21 cellular contexts compared by ENCODE assay signal in genomic region chr1:83511327-83511726, GRCh38.
DNase-seq lines count a peak whose midpoint lies in the region; ATAC-seq, FAIRE-seq and TF ChIP-seq lines count a peak whose summit lies in the region.
"Had no signal": no experiment of that assay in that cellular context is flagged by ENCODE, and none has a peak within 500 bp of the region (broad histone marks: within the 10 kb centered on the region; RNA-seq: fewer than 3 reads in every experiment).

No MANE protein-coding gene starts in this region.

- ATAC-seq in pancreas (peak in 3 of 4 donors; percentile 8 to 36 (median 11)), GM21529 (IDR thresholded peaks at IDR 0.05; ENCODE audit: unreplicated experiment) (no peak)
- ATAC-seq: activated naive CD4-positive, alpha-beta T cell treated with anti-CD3 and anti-CD28 coated beads, Interleukin-2, amount 50 U/mL, for 72 hours; left cardiac atrium; naive thymus-derived CD4-positive, alpha-beta T cell; right cardiac atrium; stimulated activated memory B cell treated with anti-CD40 and anti-IgM and Interleukin-4, amounts not matched to agents 10 μg/mL and 1 μg/mL and 100 μg/mL, for 72 hours had no signal

- H3K36me3 ChIP-seq in pancreas = no peaks in the 10 kb centered on the region

- no peak overlapping the region for H3K27ac ChIP-seq in pancreas

- peaks cover 18 to 38% (median 33%) of the 10 kb centered on the region in 3 donors for H3K4me1 ChIP-seq in pancreas

- no peaks in the 10 kb centered on the region for H3K9me3 ChIP-seq in pancreas

- intact Hi-C loops in pancreas (cut with DNase I) = no loop called here

- FAIRE-seq in endometrium (lab: Jason Lieb, UNC) = peak; percentile 46
- FAIRE-seq in pancreas (lab: Jason Lieb, UNC) = no peak
- FAIRE-seq: astrocyte, G401.6 had no signal

- WGBS in pancreas, 2 donors = 4 to 6% methylated on average over 1 of the region's 1 CpG

- no peaks in the 10 kb centered on the region for H3K27me3 ChIP-seq in pancreas

- no peak for TF ChIP-seq CTCF in pancreas (IDR thresholded peaks at IDR 0.05)

- DNase-seq in EH (ENCODE audit: low read depth) (peak; percentile 55), NCI-H1105 (lab: John Stamatoyannopoulos, UW) (peak; percentile 68), pancreas (no peak), T-helper 1 cell (no peak), NCI-H1930 (lab: John Stamatoyannopoulos, UW) (no peak)
- DNase-seq: activated B cell treated with CpG ODN at 0.5 μM for 24 hours; IMR-90; left cardiac atrium; naive thymus-derived CD4-positive, alpha-beta T cell; NCI-H146; NCI-H526 treated with DMSO at 0.1 percent for 48 hours; OCI-M1; right cardiac atrium; stimulated activated CD4-positive, alpha-beta T cell treated with anti-CD3 and anti-CD28 coated beads, Interleukin-4, amount 100 ng/mL, for 1 hour; T1000 had no signal

- no peak overlapping the region for H3K4me3 ChIP-seq in pancreas

Comparison
In these comparisons a context has a peak if more than half of its experiments do, and no peak if none do; other contexts are left out.
1. DNase-seq: peak in EH (single experiment) and NCI-H1105 (single experiment); none in pancreas (0 of 6), T-helper 1 cell (0 of 5) and NCI-H1930 (0 of 2).